In genomic region chr6:12383448-12383847, GRCh38 we compare ENCODE assay signal across 15 cellular contexts.
A peak's percentile ranks its signal among the peaks of the same experiment; 100 is the strongest.
DNase-seq lines count a peak whose midpoint lies in the region; ATAC-seq and TF ChIP-seq lines count a peak whose summit lies in the region.
"Had no signal": no experiment of that assay in that cellular context is flagged by ENCODE, and none has a peak within 500 bp of the region (broad histone marks: within the 10 kb centered on the region; RNA-seq: fewer than 3 reads in every experiment).

No MANE protein-coding gene starts in this region.

- WGBS in body of pancreas, 2 donors: 89 to 97% methylated on average over 3 of the region's 3 CpGs

- no peaks in the 10 kb centered on the region for H3K4me1 ChIP-seq in body of pancreas
- H3K4me1 ChIP-seq: prostate gland had no signal

- H3K27ac ChIP-seq in body of pancreas: no peak overlapping the region
- H3K27ac ChIP-seq: prostate gland, RWPE1 had no signal

- peak; percentile 93 for ATAC-seq in GM18909 (IDR thresholded peaks at IDR 0.05; ENCODE audit: poor library complexity, unreplicated experiment)
- ATAC-seq in GM21529 (IDR thresholded peaks at IDR 0.05; ENCODE audit: unreplicated experiment): peak; percentile 73
- ATAC-seq in HG03097 (IDR thresholded peaks at IDR 0.05; ENCODE audit: low FRiP score, unreplicated experiment): peak; percentile 83
- ATAC-seq in body of pancreas: no peak
- ATAC-seq: activated naive CD8-positive, alpha-beta T cell treated with anti-CD3 and anti-CD28 coated beads, Interleukin-2, amount 50 U/mL, for 24 hours; mucosa of descending colon had no signal

- peak; percentile 37 for DNase-seq in kidney tubule cell (ENCODE audit: low spot score)
- DNase-seq in KG1 (lab: John Stamatoyannopoulos, UW): no peak
- no peak for DNase-seq in body of pancreas
- DNase-seq in hypothalamus (lab: John Stamatoyannopoulos, UW): no peak
- DNase-seq in germinal center (ENCODE audit: low spot score): no peak
- DNase-seq: activated naive CD8-positive, alpha-beta T cell treated with anti-CD3 and anti-CD28 coated beads, Interleukin-2, amount 50 U/mL, for 24 hours; cortex of kidney; mucosa of descending colon; NCI-H446 treated with DMSO at 0.1 percent for 48 hours; T1000 had no signal

- H3K27me3 ChIP-seq in body of pancreas: no peaks in the 10 kb centered on the region

- intact Hi-C loops in body of pancreas (cut with DNase I): no loop called here

- no peak for TF ChIP-seq POLR2A in body of pancreas (IDR thresholded peaks at IDR 0.05)

- TF ChIP-seq CTCF in body of pancreas (IDR thresholded peaks at IDR 0.05): no peak

- H3K9me3 ChIP-seq in body of pancreas: no peaks in the 10 kb centered on the region
- H3K9me3 ChIP-seq: mucosa of descending colon, prostate gland had no signal

- H3K4me3 ChIP-seq in body of pancreas: no peak overlapping the region
- H3K4me3 ChIP-seq: mucosa of descending colon, prostate gland had no signal

- H3K36me3 ChIP-seq in body of pancreas (replicated peaks in 1 of 2; ENCODE audit: insufficient read depth in 1 of 2, low read depth in 2 of 2): no peaks in the 10 kb centered on the region
- H3K36me3 ChIP-seq: prostate gland had no signal
